14 cellular contexts compared by ENCODE assay signal in the genomic region with DNA sequence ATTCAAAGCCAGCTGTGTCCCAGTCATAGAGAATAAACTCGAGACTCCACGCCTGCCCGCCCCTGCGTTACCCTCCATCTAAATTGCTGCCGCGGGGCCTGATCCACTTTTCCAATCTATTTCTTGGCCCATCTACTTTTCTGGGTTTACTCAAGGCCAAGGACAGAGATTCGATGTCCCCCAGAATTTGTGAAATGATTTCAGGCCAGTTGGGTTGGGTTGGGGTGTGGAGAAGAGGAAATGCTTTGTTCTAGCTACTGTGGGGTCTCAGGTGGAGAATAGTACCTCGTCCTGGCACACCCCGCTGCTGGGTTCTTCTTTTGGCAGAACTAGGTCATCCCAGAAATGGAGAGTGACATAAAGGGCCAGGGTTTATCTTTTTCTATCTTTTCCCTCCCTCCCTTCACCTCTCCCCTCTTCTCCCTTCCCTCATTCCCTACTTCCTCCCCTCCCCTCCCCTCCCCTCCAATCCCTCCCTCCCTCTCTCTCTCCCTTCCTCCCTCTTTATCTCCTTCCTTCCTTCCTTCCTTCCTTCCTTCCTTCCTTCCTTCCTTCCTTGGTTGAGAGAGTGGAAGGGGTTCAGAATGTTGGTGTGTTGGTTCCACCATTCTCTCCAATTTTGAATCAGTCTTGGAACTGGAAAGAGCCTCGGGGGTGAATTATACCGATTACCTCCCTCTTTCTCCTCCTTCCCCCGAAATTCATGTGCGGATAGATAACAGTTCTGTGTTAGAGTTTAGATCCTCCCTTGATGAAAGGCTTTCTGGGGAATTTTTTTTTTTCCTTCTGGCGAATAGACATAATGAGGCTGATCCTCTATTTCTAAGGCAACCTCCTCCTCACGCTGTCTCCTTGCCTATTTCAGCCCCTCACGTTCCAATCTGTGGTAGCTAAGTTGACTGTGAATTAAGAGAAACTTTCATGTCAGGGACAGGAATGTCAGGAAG. TPM values are rescaled to one million over a fixed set of nuclear protein-coding genes. Genes with fewer than 3 reads are reported as not detected.
DNase-seq lines count a peak whose midpoint lies in the region; ATAC-seq, FAIRE-seq and TF ChIP-seq lines count a peak whose summit lies in the region.
"Had no signal": no experiment of that assay in that cellular context is flagged by ENCODE, and none has a peak within 500 bp of the region (broad histone marks: within the 10 kb centered on the region; RNA-seq: fewer than 3 reads in every experiment).

No MANE protein-coding gene starts in this region.

- H3K79me2 ChIP-seq in parathyroid adenoma, result no peaks in the 10 kb centered on the region

- H3K4me1 Mint-ChIP-seq in Caco-2 (ENCODE audit: low read depth, unreplicated experiment), result peaks cover 8% of the 10 kb centered on the region

- H3K27ac ChIP-seq in parathyroid adenoma, result no peak overlapping the region
- H3K27ac ChIP-seq: BLaER1 treated with 17β-estradiol and CSF1 and Interleukin-3, amounts not matched to agents 10 nM and 100 nM had no signal

- no peak for ATAC-seq in HG03460 (IDR thresholded peaks at IDR 0.05; ENCODE audit: unreplicated experiment)

- H3K9me3 Mint-ChIP-seq in Caco-2 (ENCODE audit: unreplicated experiment), result no peaks in the 10 kb centered on the region
- H3K9me3 Mint-ChIP-seq: activated B cell treated with CpG ODN at 0.5 μM for 24 hours had no signal

- H3K4me3 ChIP-seq in Caco-2 (ENCODE audit: low read depth, low read length) (no peak overlapping the region), NT2/D1 (ENCODE audit: insufficient read length, low read depth) (peak overlapping the region; percentile 63), parathyroid adenoma (ENCODE audit: low read depth, low read length) (no peak overlapping the region)
- H3K4me3 ChIP-seq: BLaER1 treated with 17β-estradiol and CSF1 and Interleukin-3, amounts not matched to agents 10 nM and 100 nM had no signal

- no TSS peak for BruUV-seq in Caco-2 (replicated peaks; lab: Mats Ljungman, UMichigan)

- TF ChIP-seq CTCF in Caco-2 (IDR thresholded peaks at IDR 0.05; ENCODE audit: insufficient read depth in 1 of 2, low read depth in 1 of 2, low read length in 1 of 2, severe bottlenecking in 1 of 2, unreplicated experiment in 1 of 2) (no peak), parathyroid adenoma (IDR thresholded peaks at IDR 0.05) (no peak)

- no peak overlapping the region for H3K4me2 ChIP-seq in parathyroid adenoma (ENCODE audit: low read length)
- H3K4me2 ChIP-seq: BLaER1 treated with 17β-estradiol and CSF1 and Interleukin-3, amounts not matched to agents 10 nM and 100 nM had no signal

- peak overlapping the region; percentile 80 for H2AFZ ChIP-seq in parathyroid adenoma

- DNase-seq in Caco-2 (no peak), NT2/D1 (ENCODE audit: low read depth, low spot score) (no peak), globus pallidus (ENCODE audit: low spot score) (peak; percentile 54), foreskin melanocyte (no peak), HTR-8/SVneo (ENCODE audit: insufficient read length, low spot score) (no peak), GM03348 (ENCODE audit: low spot score) (no peak)
- DNase-seq: activated B cell treated with CpG ODN at 0.5 μM for 24 hours; stimulated activated CD4-positive, alpha-beta T cell treated with anti-CD3 and anti-CD28 coated beads, Interleukin-1b, Interleukin-23, amount 100 ng/mL, for 48 hours had no signal

- no peak for FAIRE-seq in HTR-8/SVneo (lab: Jason Lieb, UNC)
- FAIRE-seq: endometrium had no signal

- POLR2A ChIA-PET in Caco-2 (lab: Charles Lee), result interaction anchor here (0.7 kb wide), 1 partner anchor 30 kb away, joined by 3 read pairs; no protein-coding TSS in a partner anchor

- CTCF ChIA-PET in Caco-2 (lab: Charles Lee), result no interaction called here

- no peaks in the 10 kb centered on the region for H3K36me3 ChIP-seq in Caco-2 (ENCODE audit: control insufficient read depth, insufficient read depth, low read length)
- no peaks in the 10 kb centered on the region for H3K36me3 ChIP-seq in NT2/D1 (ENCODE audit: insufficient read depth, insufficient read length, low read length)
- H3K36me3 ChIP-seq in parathyroid adenoma (ENCODE audit: control insufficient read depth, insufficient read depth, low read length), result no peaks in the 10 kb centered on the region
- H3K36me3 ChIP-seq: BLaER1 treated with 17β-estradiol and CSF1 and Interleukin-3, amounts not matched to agents 10 nM and 100 nM had no signal

- intact Hi-C loops in Caco-2 (cut with micrococcal nuclease; ENCODE audit: unreplicated experiment), result no loop called here

- H3K4me1 ChIP-seq in Caco-2, result peaks cover 32% of the 10 kb centered on the region
- no peaks in the 10 kb centered on the region for H3K4me1 ChIP-seq in NT2/D1 (ENCODE audit: insufficient read depth, insufficient read length)
- H3K4me1 ChIP-seq in parathyroid adenoma, result no peaks in the 10 kb centered on the region
- H3K4me1 ChIP-seq: BLaER1 treated with 17β-estradiol and CSF1 and Interleukin-3, amounts not matched to agents 10 nM and 100 nM had no signal

- H3K36me3 Mint-ChIP-seq in Caco-2 (ENCODE audit: insufficient read depth, unreplicated experiment), result no peaks in the 10 kb centered on the region

- no peaks in the 10 kb centered on the region; the same call in 1 of the 2 replicates for H3K9me3 ChIP-seq in Caco-2
- H3K9me3 ChIP-seq in NT2/D1 (ENCODE audit: insufficient read depth, low read length), result no peaks in the 10 kb centered on the region
- no peaks in the 10 kb centered on the region for H3K9me3 ChIP-seq in parathyroid adenoma (ENCODE audit: control insufficient read depth, low read length)

- H3K27ac Mint-ChIP-seq in Caco-2 (ENCODE audit: unreplicated experiment), result no peak overlapping the region
- H3K27ac Mint-ChIP-seq: activated B cell treated with CpG ODN at 0.5 μM for 24 hours had no signal

- H3K27me3 Mint-ChIP-seq in Caco-2 (ENCODE audit: insufficient read depth, unreplicated experiment), result peaks cover 22% of the 10 kb centered on the region

- H3K4me3 Mint-ChIP-seq in Caco-2 (ENCODE audit: unreplicated experiment), result peak overlapping the region; percentile 77
- H3K4me3 Mint-ChIP-seq: activated B cell treated with CpG ODN at 0.5 μM for 24 hours had no signal

- H3K27me3 ChIP-seq in Caco-2 (replicated peaks; ENCODE audit: control insufficient read depth, insufficient read depth, low read length) (no peaks in the 10 kb centered on the region; the same call in 1 of the 2 replicates), NT2/D1 (ENCODE audit: insufficient read depth, insufficient read length) (peaks cover 39% of the 10 kb centered on the region), parathyroid adenoma (ENCODE audit: control insufficient read depth, insufficient read depth, low read length) (no peaks in the 10 kb centered on the region)
- H3K27me3 ChIP-seq: BLaER1 treated with 17β-estradiol and CSF1 and Interleukin-3, amounts not matched to agents 10 nM and 100 nM had no signal

- H3K9ac ChIP-seq in NT2/D1 (ENCODE audit: insufficient read length, low read depth) (no peak overlapping the region), parathyroid adenoma (no peak overlapping the region)
- H3K9ac ChIP-seq: BLaER1 treated with 17β-estradiol and CSF1 and Interleukin-3, amounts not matched to agents 10 nM and 100 nM had no signal

RNA-seq across cellular contexts. Expression of a gene that starts 1.2 kb away (rescaled TPM):
- total RNA-seq in Caco-2 (2022), result 0.50 and 0.88 TPM in 2 replicates
- total RNA-seq: activated B cell treated with CpG ODN at 0.5 μM for 24 hours, aorta, lung microvascular endothelial cell had no signal
